ENCODE assay signal across 25 cellular contexts in genomic region chr5:135557034-135557838, GRCh38. TPM values are rescaled to one million over a fixed set of nuclear protein-coding genes. Genes with fewer than 3 reads are reported as not detected.
"Had no signal": no experiment of that assay in that cellular context is flagged by ENCODE, and none has a peak within 500 bp of the region (broad histone marks: within the 10 kb centered on the region; RNA-seq: fewer than 3 reads in every experiment).

No MANE protein-coding gene starts in this region.

- DNase-seq: dermis blood vessel endothelial cell; esophagus squamous epithelium; foreskin fibroblast; occipital lobe; pancreas; psoas muscle; stimulated activated CD4-positive, alpha-beta T cell treated with anti-CD3 and anti-CD28 coated beads, Interleukin-12 subunit alpha, Interleukin-12 subunit beta, amount 100 ng/mL, for 4 hours; stimulated activated CD4-positive, alpha-beta T cell treated with anti-CD3 and anti-CD28 coated beads, Interleukin-4, amount 100 ng/mL, for 1 hour; stimulated activated CD8-positive, alpha-beta memory T cell treated with anti-CD3 and anti-CD28 coated beads, Interleukin-4, amount 100 ng/mL, for 48 hours; stimulated activated naive CD8-positive, alpha-beta T cell treated with anti-CD3 and anti-CD28 coated beads, Interleukin-15, Interleukin-2, amounts not matched to agents 100 U/mL and 50 U/mL, for 24 hours; testis; upper lobe of right lung had no signal

- H3K27ac Mint-ChIP-seq: nephron; stimulated activated effector memory CD8-positive, alpha-beta T cell treated with anti-CD3 and anti-CD28 coated beads, Interleukin-12 subunit alpha, Interleukin-12 subunit beta, amount 100 ng/mL, for 72 hours had no signal

- H3K27ac ChIP-seq: esophagus squamous epithelium, pancreas, psoas muscle, skin epidermis, testis, tibial nerve, upper lobe of right lung, vagina had no signal

- H3K36me3 Mint-ChIP-seq: stimulated activated effector memory CD8-positive, alpha-beta T cell treated with anti-CD3 and anti-CD28 coated beads, Interleukin-12 subunit alpha, Interleukin-12 subunit beta, amount 100 ng/mL, for 72 hours had no signal

- ATAC-seq: pancreas; psoas muscle; sciatic nerve; stimulated activated effector memory CD8-positive, alpha-beta T cell treated with anti-CD3 and anti-CD28 coated beads, Interleukin-12 subunit alpha, Interleukin-12 subunit beta, amount 100 ng/mL, for 72 hours; stimulated activated naive CD8-positive, alpha-beta T cell treated with anti-CD3 and anti-CD28 coated beads, Interleukin-15, Interleukin-2, amounts not matched to agents 100 U/mL and 50 U/mL, for 24 hours; upper lobe of right lung had no signal

- H3K9me3 Mint-ChIP-seq: nephron; stimulated activated effector memory CD8-positive, alpha-beta T cell treated with anti-CD3 and anti-CD28 coated beads, Interleukin-12 subunit alpha, Interleukin-12 subunit beta, amount 100 ng/mL, for 72 hours had no signal

- H3K4me1 ChIP-seq: pancreas, psoas muscle, testis, upper lobe of right lung, vagina had no signal

- H3K36me3 ChIP-seq: esophagus squamous epithelium, pancreas, tibial nerve, upper lobe of right lung, vagina had no signal

- H3K27me3 ChIP-seq: testis, vagina had no signal

- H3K4me3 Mint-ChIP-seq: nephron; stimulated activated effector memory CD8-positive, alpha-beta T cell treated with anti-CD3 and anti-CD28 coated beads, Interleukin-12 subunit alpha, Interleukin-12 subunit beta, amount 100 ng/mL, for 72 hours had no signal

- H3K4me3 ChIP-seq: esophagus squamous epithelium, pancreas, psoas muscle, skin epidermis, testis, tibial nerve, upper lobe of right lung, vagina had no signal

- H3K9me3 ChIP-seq: esophagus squamous epithelium, pancreas, psoas muscle, testis, tibial nerve, upper lobe of right lung, vagina had no signal

RNA-seq across cellular contexts. Expression of gene NEUROG1, which starts 21.5 kb away (rescaled TPM):
- total RNA-seq: dermis blood vessel endothelial cell, epithelial cell of proximal tubule, esophagus squamous epithelium, liver, lung microvascular endothelial cell, mesenteric fat pad, mucosa of gallbladder, myocyte, pancreas, psoas muscle, sciatic nerve, testis, tibial nerve, upper lobe of right lung, vagina had no signal

RNA-seq across cellular contexts. Expression of gene CXCL14, which starts 21.6 kb away (rescaled TPM):
- total RNA-seq: kidney epithelial cell, lung microvascular endothelial cell, myocyte had no signal
